In the genomic region with DNA sequence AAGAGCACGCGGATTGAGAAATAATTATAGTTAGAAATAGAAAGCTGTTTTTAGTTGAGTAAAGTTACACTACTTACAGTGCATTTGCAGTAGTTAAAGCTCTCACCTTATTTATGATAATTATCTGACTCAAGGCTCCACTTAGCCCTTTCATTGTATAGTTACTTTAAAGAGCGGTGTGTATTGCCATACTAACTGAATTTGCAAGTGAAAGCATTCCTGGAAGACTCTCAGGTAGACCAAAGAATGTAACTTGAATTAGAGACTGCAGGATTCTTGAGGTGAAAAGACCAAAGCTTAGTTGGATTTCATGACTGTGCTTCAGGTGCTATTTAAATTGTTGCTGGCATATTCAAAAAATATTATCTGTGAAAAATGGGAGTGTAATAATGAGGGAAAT, we compare ENCODE assay signal across 1 cellular context.
TF ChIP-seq lines count a peak whose summit lies in the region.

No MANE protein-coding gene starts in this region.

TF ChIP-seq in H1, 55 proteins besides CTCF, POLR2A, EP300 and RAD21:
- TF ChIP-seq, protein P1, sequence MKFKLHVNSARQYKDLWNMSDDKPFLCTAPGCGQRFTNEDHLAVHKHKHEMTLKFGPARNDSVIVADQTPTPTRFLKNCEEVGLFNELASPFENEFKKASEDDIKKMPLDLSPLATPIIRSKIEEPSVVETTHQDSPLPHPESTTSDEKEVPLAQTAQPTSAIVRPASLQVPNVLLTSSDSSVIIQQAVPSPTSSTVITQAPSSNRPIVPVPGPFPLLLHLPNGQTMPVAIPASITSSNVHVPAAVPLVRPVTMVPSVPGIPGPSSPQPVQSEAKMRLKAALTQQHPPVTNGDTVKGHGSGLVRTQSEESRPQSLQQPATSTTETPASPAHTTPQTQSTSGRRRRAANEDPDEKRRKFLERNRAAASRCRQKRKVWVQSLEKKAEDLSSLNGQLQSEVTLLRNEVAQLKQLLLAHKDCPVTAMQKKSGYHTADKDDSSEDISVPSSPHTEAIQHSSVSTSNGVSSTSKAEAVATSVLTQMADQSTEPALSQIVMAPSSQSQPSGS (IDR thresholded peaks at IDR 0.05; ENCODE audit: low read length) = no peak
- peak; percentile 67 for TF ChIP-seq NANOG (IDR thresholded peaks at IDR 0.05; ENCODE audit: insufficient read depth, low read depth, low read length, poor library complexity, severe bottlenecking)
- 0 out of 2 replicates have a peak, but pooled peaks have one; percentile 68 for TF ChIP-seq POU5F1 (IDR thresholded peaks at IDR 0.05; ENCODE audit: low read depth, low read length)
- TF ChIP-seq JUND (IDR thresholded peaks at IDR 0.05; ENCODE audit: low read length) = no peak
- TF ChIP-seq EGR1 (IDR thresholded peaks at IDR 0.05; ENCODE audit: borderline replicate concordance, low read depth, low read length) = peak; percentile 41; the same call in 1 of the 2 replicates
- no peak for TF ChIP-seq JUN (IDR thresholded peaks at IDR 0.05; ENCODE audit: low read depth, low read length)
- TF ChIP-seq CBX8 (IDR thresholded peaks at IDR 0.05; ENCODE audit: borderline replicate concordance, low read depth, low read length) = no peak
- TF ChIP-seq, protein P2, sequence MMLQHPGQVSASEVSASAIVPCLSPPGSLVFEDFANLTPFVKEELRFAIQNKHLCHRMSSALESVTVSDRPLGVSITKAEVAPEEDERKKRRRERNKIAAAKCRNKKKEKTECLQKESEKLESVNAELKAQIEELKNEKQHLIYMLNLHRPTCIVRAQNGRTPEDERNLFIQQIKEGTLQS (IDR thresholded peaks at IDR 0.05; ENCODE audit: insufficient read depth, low read depth, low read length) = no peak
- TF ChIP-seq, protein P3, sequence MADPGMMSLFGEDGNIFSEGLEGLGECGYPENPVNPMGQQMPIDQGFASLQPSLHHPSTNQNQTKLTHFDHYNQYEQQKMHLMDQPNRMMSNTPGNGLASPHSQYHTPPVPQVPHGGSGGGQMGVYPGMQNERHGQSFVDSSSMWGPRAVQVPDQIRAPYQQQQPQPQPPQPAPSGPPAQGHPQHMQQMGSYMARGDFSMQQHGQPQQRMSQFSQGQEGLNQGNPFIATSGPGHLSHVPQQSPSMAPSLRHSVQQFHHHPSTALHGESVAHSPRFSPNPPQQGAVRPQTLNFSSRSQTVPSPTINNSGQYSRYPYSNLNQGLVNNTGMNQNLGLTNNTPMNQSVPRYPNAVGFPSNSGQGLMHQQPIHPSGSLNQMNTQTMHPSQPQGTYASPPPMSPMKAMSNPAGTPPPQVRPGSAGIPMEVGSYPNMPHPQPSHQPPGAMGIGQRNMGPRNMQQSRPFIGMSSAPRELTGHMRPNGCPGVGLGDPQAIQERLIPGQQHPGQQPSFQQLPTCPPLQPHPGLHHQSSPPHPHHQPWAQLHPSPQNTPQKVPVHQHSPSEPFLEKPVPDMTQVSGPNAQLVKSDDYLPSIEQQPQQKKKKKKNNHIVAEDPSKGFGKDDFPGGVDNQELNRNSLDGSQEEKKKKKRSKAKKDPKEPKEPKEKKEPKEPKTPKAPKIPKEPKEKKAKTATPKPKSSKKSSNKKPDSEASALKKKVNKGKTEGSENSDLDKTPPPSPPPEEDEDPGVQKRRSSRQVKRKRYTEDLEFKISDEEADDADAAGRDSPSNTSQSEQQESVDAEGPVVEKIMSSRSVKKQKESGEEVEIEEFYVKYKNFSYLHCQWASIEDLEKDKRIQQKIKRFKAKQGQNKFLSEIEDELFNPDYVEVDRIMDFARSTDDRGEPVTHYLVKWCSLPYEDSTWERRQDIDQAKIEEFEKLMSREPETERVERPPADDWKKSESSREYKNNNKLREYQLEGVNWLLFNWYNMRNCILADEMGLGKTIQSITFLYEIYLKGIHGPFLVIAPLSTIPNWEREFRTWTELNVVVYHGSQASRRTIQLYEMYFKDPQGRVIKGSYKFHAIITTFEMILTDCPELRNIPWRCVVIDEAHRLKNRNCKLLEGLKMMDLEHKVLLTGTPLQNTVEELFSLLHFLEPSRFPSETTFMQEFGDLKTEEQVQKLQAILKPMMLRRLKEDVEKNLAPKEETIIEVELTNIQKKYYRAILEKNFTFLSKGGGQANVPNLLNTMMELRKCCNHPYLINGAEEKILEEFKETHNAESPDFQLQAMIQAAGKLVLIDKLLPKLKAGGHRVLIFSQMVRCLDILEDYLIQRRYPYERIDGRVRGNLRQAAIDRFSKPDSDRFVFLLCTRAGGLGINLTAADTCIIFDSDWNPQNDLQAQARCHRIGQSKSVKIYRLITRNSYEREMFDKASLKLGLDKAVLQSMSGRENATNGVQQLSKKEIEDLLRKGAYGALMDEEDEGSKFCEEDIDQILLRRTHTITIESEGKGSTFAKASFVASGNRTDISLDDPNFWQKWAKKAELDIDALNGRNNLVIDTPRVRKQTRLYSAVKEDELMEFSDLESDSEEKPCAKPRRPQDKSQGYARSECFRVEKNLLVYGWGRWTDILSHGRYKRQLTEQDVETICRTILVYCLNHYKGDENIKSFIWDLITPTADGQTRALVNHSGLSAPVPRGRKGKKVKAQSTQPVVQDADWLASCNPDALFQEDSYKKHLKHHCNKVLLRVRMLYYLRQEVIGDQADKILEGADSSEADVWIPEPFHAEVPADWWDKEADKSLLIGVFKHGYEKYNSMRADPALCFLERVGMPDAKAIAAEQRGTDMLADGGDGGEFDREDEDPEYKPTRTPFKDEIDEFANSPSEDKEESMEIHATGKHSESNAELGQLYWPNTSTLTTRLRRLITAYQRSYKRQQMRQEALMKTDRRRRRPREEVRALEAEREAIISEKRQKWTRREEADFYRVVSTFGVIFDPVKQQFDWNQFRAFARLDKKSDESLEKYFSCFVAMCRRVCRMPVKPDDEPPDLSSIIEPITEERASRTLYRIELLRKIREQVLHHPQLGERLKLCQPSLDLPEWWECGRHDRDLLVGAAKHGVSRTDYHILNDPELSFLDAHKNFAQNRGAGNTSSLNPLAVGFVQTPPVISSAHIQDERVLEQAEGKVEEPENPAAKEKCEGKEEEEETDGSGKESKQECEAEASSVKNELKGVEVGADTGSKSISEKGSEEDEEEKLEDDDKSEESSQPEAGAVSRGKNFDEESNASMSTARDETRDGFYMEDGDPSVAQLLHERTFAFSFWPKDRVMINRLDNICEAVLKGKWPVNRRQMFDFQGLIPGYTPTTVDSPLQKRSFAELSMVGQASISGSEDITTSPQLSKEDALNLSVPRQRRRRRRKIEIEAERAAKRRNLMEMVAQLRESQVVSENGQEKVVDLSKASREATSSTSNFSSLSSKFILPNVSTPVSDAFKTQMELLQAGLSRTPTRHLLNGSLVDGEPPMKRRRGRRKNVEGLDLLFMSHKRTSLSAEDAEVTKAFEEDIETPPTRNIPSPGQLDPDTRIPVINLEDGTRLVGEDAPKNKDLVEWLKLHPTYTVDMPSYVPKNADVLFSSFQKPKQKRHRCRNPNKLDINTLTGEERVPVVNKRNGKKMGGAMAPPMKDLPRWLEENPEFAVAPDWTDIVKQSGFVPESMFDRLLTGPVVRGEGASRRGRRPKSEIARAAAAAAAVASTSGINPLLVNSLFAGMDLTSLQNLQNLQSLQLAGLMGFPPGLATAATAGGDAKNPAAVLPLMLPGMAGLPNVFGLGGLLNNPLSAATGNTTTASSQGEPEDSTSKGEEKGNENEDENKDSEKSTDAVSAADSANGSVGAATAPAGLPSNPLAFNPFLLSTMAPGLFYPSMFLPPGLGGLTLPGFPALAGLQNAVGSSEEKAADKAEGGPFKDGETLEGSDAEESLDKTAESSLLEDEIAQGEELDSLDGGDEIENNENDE (IDR thresholded peaks at IDR 0.05; ENCODE audit: insufficient replicate concordance, low read length) = peak; percentile 91
- TF ChIP-seq TEAD4 (IDR thresholded peaks at IDR 0.05; ENCODE audit: low read depth, low read length) = peak; percentile 90
- no peak for TF ChIP-seq CHD2 (IDR thresholded peaks at IDR 0.05; ENCODE audit: low read length)
- TF ChIP-seq RXRA (IDR thresholded peaks at IDR 0.05; ENCODE audit: insufficient read depth, low read depth, low read length) = no peak
- TF ChIP-seq YY1 (IDR thresholded peaks at IDR 0.05; ENCODE audit: low read depth, low read length) = no peak
- TF ChIP-seq SP1 (IDR thresholded peaks at IDR 0.05; ENCODE audit: low read depth, low read length) = peak; percentile 51; the same call in 1 of the 2 replicates
- no peak for TF ChIP-seq ZNF274 (IDR thresholded peaks at IDR 0.05; ENCODE audit: borderline replicate concordance, extremely low read depth, low read length)
- TF ChIP-seq SIN3A (conservative IDR thresholded peaks at IDR 0.05 in 1 of 2, IDR thresholded peaks at IDR 0.05 in 1 of 2; ENCODE audit: low read depth in 1 of 2, low read length in 2 of 2) = no peak
- TF ChIP-seq RNF2 (IDR thresholded peaks at IDR 0.05; ENCODE audit: borderline replicate concordance, low read depth, low read length, missing control alignments, poor library complexity, severe bottlenecking) = no peak
- TF ChIP-seq BACH1 (IDR thresholded peaks at IDR 0.05; ENCODE audit: low read length) = no peak
- TF ChIP-seq EZH2 (IDR thresholded peaks at IDR 0.05; ENCODE audit: low read depth, low read length, severe bottlenecking) = no peak
- TF ChIP-seq TAF7 (optimal IDR thresholded peaks at IDR 0.05; ENCODE audit: borderline replicate concordance, low read depth, low read length) = no peak
- no peak for TF ChIP-seq GABPA (IDR thresholded peaks at IDR 0.05; ENCODE audit: borderline replicate concordance, insufficient read depth, low read length)
- peak in 1 of 2 experiments; percentile 40 for TF ChIP-seq BCL11A (IDR thresholded peaks at IDR 0.05; ENCODE audit: low read depth in 2 of 2, low read length in 2 of 2)
- peak in 1 of 2 experiments; percentile 83; a peak in 1 of 4 replicates for TF ChIP-seq HDAC2 (IDR thresholded peaks at IDR 0.05; ENCODE audit: borderline replicate concordance in 1 of 2, low read depth in 2 of 2, low read length in 2 of 2)
- TF ChIP-seq RBBP5 (IDR thresholded peaks at IDR 0.05; ENCODE audit: borderline replicate concordance, low read depth, low read length) = no peak
- TF ChIP-seq SIX5 (IDR thresholded peaks at IDR 0.05; ENCODE audit: low read depth, low read length) = no peak
- no peak for TF ChIP-seq CBX5 (IDR thresholded peaks at IDR 0.05; ENCODE audit: low read depth, low read length)
- no peak for TF ChIP-seq CEBPB (IDR thresholded peaks at IDR 0.05; ENCODE audit: low read depth, low read length)
- no peak for TF ChIP-seq SP2 (IDR thresholded peaks at IDR 0.05; ENCODE audit: low read length)
TF ChIP-seq in H1: peak in this region for 8.
